9 cellular contexts compared by ENCODE assay signal in the genomic region with DNA sequence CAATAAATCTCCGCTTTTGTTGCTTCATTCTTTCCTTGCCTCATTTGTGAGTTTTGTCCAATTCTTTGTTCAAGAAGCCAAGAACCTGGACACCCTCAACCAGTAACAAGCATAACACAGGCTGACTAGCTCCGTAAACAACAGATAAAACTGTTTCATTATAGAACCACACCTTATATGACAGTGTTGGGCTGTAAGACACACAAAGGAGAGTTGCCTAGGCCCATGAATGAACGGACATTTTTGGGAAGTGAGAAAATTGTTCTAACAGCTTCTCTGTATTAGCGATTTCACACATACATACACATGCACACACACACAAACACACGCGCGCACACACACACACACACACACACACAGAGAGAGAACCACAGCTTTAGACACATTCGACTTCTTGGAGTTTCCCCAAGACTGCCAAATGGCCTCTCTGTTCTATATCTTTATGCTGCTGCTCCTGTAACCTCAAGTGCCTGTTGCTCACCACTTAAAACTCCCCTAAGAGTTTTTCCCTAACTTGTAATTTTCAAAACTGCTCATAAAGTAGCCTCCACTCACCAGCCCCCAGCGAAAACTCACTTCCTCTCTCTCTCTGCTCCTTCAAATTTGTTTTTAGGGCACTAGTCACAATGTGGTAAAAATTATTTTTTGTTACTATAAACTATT. TPM values are rescaled to one million over a fixed set of nuclear protein-coding genes. Genes with fewer than 3 reads are reported as not detected.
DNase-seq lines count a peak whose midpoint lies in the region; ATAC-seq lines count a peak whose summit lies in the region.
"Had no signal": no experiment of that assay in that cellular context is flagged by ENCODE, and none has a peak within 500 bp of the region (broad histone marks: within the 10 kb centered on the region; RNA-seq: fewer than 3 reads in every experiment).

No MANE protein-coding gene starts in this region.

- H3K4me1 Mint-ChIP-seq in activated naive CD8-positive, alpha-beta T cell treated with anti-CD3 and anti-CD28 coated beads for 36 hours: peaks cover 29% of the 10 kb centered on the region

- H3K9me3 Mint-ChIP-seq in activated naive CD8-positive, alpha-beta T cell treated with anti-CD3 and anti-CD28 coated beads for 36 hours: no peaks in the 10 kb centered on the region

- H3K27me3 Mint-ChIP-seq in activated naive CD8-positive, alpha-beta T cell treated with anti-CD3 and anti-CD28 coated beads for 36 hours: no peaks in the 10 kb centered on the region

- H3K4me1 ChIP-seq in HAP-1: peaks cover 8% of the 10 kb centered on the region
- H3K4me1 ChIP-seq: SJCRH30 had no signal

- no peak overlapping the region for H3K4me3 ChIP-seq in HAP-1
- H3K4me3 ChIP-seq: SJCRH30 had no signal

- no peak overlapping the region for H3K4me3 Mint-ChIP-seq in activated naive CD8-positive, alpha-beta T cell treated with anti-CD3 and anti-CD28 coated beads for 36 hours

- peaks cover 68% of the 10 kb centered on the region for H3K36me3 Mint-ChIP-seq in activated naive CD8-positive, alpha-beta T cell treated with anti-CD3 and anti-CD28 coated beads for 36 hours

- H3K27me3 ChIP-seq in HAP-1 (ENCODE audit: low read depth): no peaks in the 10 kb centered on the region
- H3K27me3 ChIP-seq: SJCRH30 had no signal

- intact Hi-C loops in posterior cingulate gyrus (cut with DNase I): no loop called here
- intact Hi-C loops in sciatic nerve (cut with DNase I): no loop called here

- H3K9me3 ChIP-seq in HAP-1: no peaks in the 10 kb centered on the region
- H3K9me3 ChIP-seq: SJCRH30 had no signal

- DNase-seq in stimulated activated CD8-positive, alpha-beta memory T cell treated with anti-CD3 and anti-CD28 coated beads, Interleukin-12 subunit alpha, Interleukin-12 subunit beta, amount 100 ng/mL, for 1 hour (ENCODE audit: low read depth): peak; percentile 10
- no peak for DNase-seq in stimulated activated CD8-positive, alpha-beta memory T cell treated with anti-CD3 and anti-CD28 coated beads, Interleukin-4, amount 100 ng/mL, for 48 hours
- DNase-seq in activated naive CD8-positive, alpha-beta T cell treated with anti-CD3 and anti-CD28 coated beads for 36 hours: no peak
- DNase-seq in posterior cingulate gyrus: no peak
- no peak for DNase-seq in HAP-1 (ENCODE audit: low spot score in 2 of 2)
- no peak for DNase-seq in sciatic nerve (ENCODE audit: low spot score)
- no peak for DNase-seq in activated CD4-positive, CD25-positive, alpha-beta regulatory T cell (lab: John Stamatoyannopoulos, UW)
- DNase-seq: SJCRH30 had no signal

- H3K27ac Mint-ChIP-seq in activated naive CD8-positive, alpha-beta T cell treated with anti-CD3 and anti-CD28 coated beads for 36 hours: peak overlapping the region; percentile 59

- no peaks in the 10 kb centered on the region; the same call in none of the 2 replicates for H3K36me3 ChIP-seq in HAP-1 (replicated peaks)
- H3K36me3 ChIP-seq: SJCRH30 had no signal

- in situ Hi-C loops in HAP-1 (cut with MboI; ENCODE audit: low sequenced_read_pairs): no loop called here

- ATAC-seq in HG02938 (IDR thresholded peaks at IDR 0.05; ENCODE audit: unreplicated experiment): peak; percentile 43
- ATAC-seq in sciatic nerve: no peak

RNA-seq across cellular contexts. Expression of a gene that starts 35.9 kb away (rescaled TPM):
- total RNA-seq in activated naive CD8-positive, alpha-beta T cell treated with anti-CD3 and anti-CD28 coated beads for 36 hours: 10 to 100 TPM; 77.6 to 80.9 TPM
- 85.2 TPM for total RNA-seq in sciatic nerve
